8 cellular contexts compared by ENCODE assay signal in genomic region chr4:83490876-83491450, GRCh38. TPM values are rescaled to one million over a fixed set of nuclear protein-coding genes. Genes with fewer than 3 reads are reported as not detected.
A peak's percentile ranks its signal among the peaks of the same experiment; 100 is the strongest.
DNase-seq lines count a peak whose midpoint lies in the region; ATAC-seq and TF ChIP-seq lines count a peak whose summit lies in the region.

No MANE protein-coding gene starts in this region.

- intact Hi-C loops in breast epithelium (cut with DNase I; ENCODE audit: low total_unique reads) (loop anchor here (10.0 kb wide), 1 partner anchor 154 kb away; no protein-coding TSS in a partner anchor), mucosa of descending colon (cut with DNase I, micrococcal nuclease) (no loop called here)

- H3K9me3 ChIP-seq in breast epithelium (no peaks in the 10 kb centered on the region), mucosa of descending colon (no peaks in the 10 kb centered on the region)

- H3K36me3 ChIP-seq in breast epithelium (no peaks in the 10 kb centered on the region), mucosa of descending colon (ENCODE audit: low read depth) (no peaks in the 10 kb centered on the region)

- peak; percentile 7 for DNase-seq in activated CD8-positive, alpha-beta memory T cell treated with anti-CD3 and anti-CD28 coated beads for 24 hours
- DNase-seq in activated CD8-positive, alpha-beta memory T cell treated with anti-CD3 and anti-CD28 coated beads, Interleukin-2, amount 50 U/mL, for 48 hours: no peak
- peak; percentile 31 for DNase-seq in LoVo (ENCODE audit: low spot score)
- DNase-seq in breast epithelium (ENCODE audit: low spot score in 2 of 2): no peak
- no peak for DNase-seq in mucosa of descending colon
- DNase-seq in putamen (ENCODE audit: low spot score): no peak
- DNase-seq in mucosa of gallbladder (ENCODE audit: low spot score): no peak

- peak in 2 of 3 donors; percentile 32 to 44 for TF ChIP-seq CTCF in breast epithelium (IDR thresholded peaks at IDR 0.05)
- TF ChIP-seq CTCF in mucosa of descending colon (IDR thresholded peaks at IDR 0.05): peak; percentile 48

- H3K27ac ChIP-seq in breast epithelium: no peak overlapping the region

- no peaks in the 10 kb centered on the region for H3K4me1 ChIP-seq in breast epithelium
- H3K4me1 ChIP-seq in mucosa of descending colon (ENCODE audit: low read depth): no peaks in the 10 kb centered on the region

- H3K4me3 ChIP-seq in breast epithelium: no peak overlapping the region
- H3K4me3 ChIP-seq in mucosa of descending colon: no peak overlapping the region

- ATAC-seq in GM21576 (IDR thresholded peaks at IDR 0.05; ENCODE audit: unreplicated experiment): peak; percentile 71
- ATAC-seq in mucosa of descending colon: peak; percentile 38

- no peaks in the 10 kb centered on the region for H3K27me3 ChIP-seq in breast epithelium

- no peak for TF ChIP-seq POLR2A in breast epithelium (IDR thresholded peaks at IDR 0.05)

RNA-seq across cellular contexts. Expression of gene ABRAXAS1, which starts 6.1 kb away (rescaled TPM):
- total RNA-seq in breast epithelium: 10 to 100 TPM; 13.8 to 17.4 (median 15.4) TPM
- 10 to 100 TPM in 2 of 3 donors, 1 to 10 TPM in 1; 7.7 to 14.8 (median 10.0) TPM for total RNA-seq in mucosa of descending colon
- total RNA-seq in mucosa of gallbladder: 15.5 TPM

RNA-seq across cellular contexts. Expression of gene MRPS18C, which starts 35.1 kb away (rescaled TPM):
- total RNA-seq in breast epithelium: 10 to 100 TPM; 13.8 to 25.9 (median 16.8) TPM
- total RNA-seq in mucosa of descending colon: 10 to 100 TPM; 28.9 to 47.8 (median 36.2) TPM
- 27.9 TPM for total RNA-seq in mucosa of gallbladder

RNA-seq across cellular contexts. Expression of gene HELQ, which starts 35.3 kb away (rescaled TPM):
- total RNA-seq in breast epithelium: 10 to 100 TPM; 14.4 to 24.3 (median 16.3) TPM
- total RNA-seq in mucosa of descending colon: 10 to 100 TPM; 10.8 to 17.2 (median 12.2) TPM
- 15.9 TPM for total RNA-seq in mucosa of gallbladder

RNA-seq across cellular contexts. Expression of gene GPAT3, which starts 44.9 kb away (rescaled TPM):
- total RNA-seq in breast epithelium (1 to 10 TPM; 5.1 to 7.6 (median 5.6) TPM), mucosa of descending colon (10 to 100 TPM; 16.7 to 43.3 (median 26.4) TPM), mucosa of gallbladder (11.2 TPM)

Comparison
In these comparisons a context has a peak if more than half of its experiments do, and no peak if none do; other contexts are left out.
1. DNase-seq: peak in activated CD8-positive, alpha-beta memory T cell treated with anti-CD3 and anti-CD28 coated beads for 24 hours (single experiment) and LoVo (single experiment); none in activated CD8-positive, alpha-beta memory T cell treated with anti-CD3 and anti-CD28 coated beads, Interleukin-2, amount 50 U/mL, for 48 hours (single experiment), breast epithelium (0 of 2), mucosa of descending colon (0 of 3), putamen (single experiment) and mucosa of gallbladder (single experiment).